In genomic region chr4:146637853-146638800, GRCh38 we compare ENCODE assay signal across 12 cellular contexts. TPM values are rescaled to one million over a fixed set of nuclear protein-coding genes. Genes with fewer than 3 reads are reported as not detected.
DNase-seq lines count a peak whose midpoint lies in the region; ATAC-seq and TF ChIP-seq lines count a peak whose summit lies in the region.
"Had no signal": no experiment of that assay in that cellular context is flagged by ENCODE, and none has a peak within 500 bp of the region (broad histone marks: within the 10 kb centered on the region; RNA-seq: fewer than 3 reads in every experiment).

No MANE protein-coding gene starts in this region.

- H3K27ac Mint-ChIP-seq in natural killer cell treated with Interleukin-12 subunit alpha and Interleukin-12 subunit beta and Interleukin-15 and Interleukin-18, amount 100 ng/mL, for 72 hours: no peak overlapping the region
- no peak overlapping the region for H3K27ac Mint-ChIP-seq in natural killer cell
- peak overlapping the region; percentile 81 for H3K27ac Mint-ChIP-seq in activated T-helper 1 cell treated with anti-CD3 and anti-CD28 coated beads, Interleukin-12 subunit alpha, Interleukin-12 subunit beta, Interleukin-2, Interleukin-4 antibody, amounts not matched to agents 30 ng/mL and 10 ng/mL and 1 ng/mL, durations not matched to agents 14 hours and 24 hours and 36 hours

- 3% methylated on average over 44 to 65 of the region's 66 CpGs for WGBS in tibial nerve, 2 donors

- no peaks in the 10 kb centered on the region for H3K9me3 Mint-ChIP-seq in natural killer cell treated with Interleukin-12 subunit alpha and Interleukin-12 subunit beta and Interleukin-15 and Interleukin-18, amount 100 ng/mL, for 72 hours
- H3K9me3 Mint-ChIP-seq in natural killer cell: peaks cover 2 to 5% of the 10 kb centered on the region in 2 donors
- H3K9me3 Mint-ChIP-seq in activated T-helper 1 cell treated with anti-CD3 and anti-CD28 coated beads, Interleukin-12 subunit alpha, Interleukin-12 subunit beta, Interleukin-2, Interleukin-4 antibody, amounts not matched to agents 30 ng/mL and 10 ng/mL and 1 ng/mL, durations not matched to agents 14 hours and 24 hours and 36 hours: no peaks in the 10 kb centered on the region

- no peak overlapping the region for H3K4me3 ChIP-seq in lower lobe of right lung
- H3K4me3 ChIP-seq in tibial nerve: peak overlapping the region in 2 of 4 donors; percentile 15 to 39

- no peaks in the 10 kb centered on the region for H3K9me3 ChIP-seq in lower lobe of right lung
- H3K9me3 ChIP-seq in tibial nerve: no peaks in the 10 kb centered on the region
- H3K9me3 ChIP-seq: esophagus squamous epithelium had no signal

- no peak for TF ChIP-seq POLR2A in tibial nerve (IDR thresholded peaks at IDR 0.05)

- H3K4me1 ChIP-seq in lower lobe of right lung: peaks cover 10% of the 10 kb centered on the region
- peaks cover 0 to 42% (median 11%) of the 10 kb centered on the region in 4 donors for H3K4me1 ChIP-seq in tibial nerve

- DNase-seq in natural killer cell treated with Interleukin-12 subunit alpha and Interleukin-12 subunit beta and Interleukin-15 and Interleukin-18, amount 100 ng/mL, for 72 hours (ENCODE audit: low spot score): no peak
- no peak for DNase-seq in natural killer cell
- no peak for DNase-seq in activated T-helper 1 cell treated with anti-CD3 and anti-CD28 coated beads, Interleukin-12 subunit alpha, Interleukin-12 subunit beta, Interleukin-2, Interleukin-4 antibody, amounts not matched to agents 30 ng/mL and 10 ng/mL and 1 ng/mL, durations not matched to agents 14 hours and 24 hours and 36 hours (ENCODE audit: low spot score)
- peak; percentile 36 for DNase-seq in lower lobe of right lung
- DNase-seq in SK-N-DZ (ENCODE audit: low spot score): no peak
- no peak for DNase-seq in H4 (ENCODE audit: low spot score)
- DNase-seq in tibial nerve (ENCODE audit: low spot score in 2 of 2): no peak
- DNase-seq: esophagus squamous epithelium, Karpas-422, SHP77 treated with DMSO at 0.1 percent for 48 hours had no signal

- TF ChIP-seq EP300 in tibial nerve (IDR thresholded peaks at IDR 0.05): no peak

- peak overlapping the region; percentile 47 for H3K4me3 Mint-ChIP-seq in natural killer cell treated with Interleukin-12 subunit alpha and Interleukin-12 subunit beta and Interleukin-15 and Interleukin-18, amount 100 ng/mL, for 72 hours
- H3K4me3 Mint-ChIP-seq in natural killer cell: no peak overlapping the region
- H3K4me3 Mint-ChIP-seq in activated T-helper 1 cell treated with anti-CD3 and anti-CD28 coated beads, Interleukin-12 subunit alpha, Interleukin-12 subunit beta, Interleukin-2, Interleukin-4 antibody, amounts not matched to agents 30 ng/mL and 10 ng/mL and 1 ng/mL, durations not matched to agents 14 hours and 24 hours and 36 hours: no peak overlapping the region

- peaks cover 10 to 12% of the 10 kb centered on the region in 2 donors for H3K4me1 Mint-ChIP-seq in natural killer cell treated with Interleukin-12 subunit alpha and Interleukin-12 subunit beta and Interleukin-15 and Interleukin-18, amount 100 ng/mL, for 72 hours (ENCODE audit: low read depth in 2 of 2)
- peaks cover 0 to 10% of the 10 kb centered on the region in 2 donors for H3K4me1 Mint-ChIP-seq in natural killer cell
- H3K4me1 Mint-ChIP-seq in activated T-helper 1 cell treated with anti-CD3 and anti-CD28 coated beads, Interleukin-12 subunit alpha, Interleukin-12 subunit beta, Interleukin-2, Interleukin-4 antibody, amounts not matched to agents 30 ng/mL and 10 ng/mL and 1 ng/mL, durations not matched to agents 14 hours and 24 hours and 36 hours (ENCODE audit: low read depth): no peaks in the 10 kb centered on the region

- intact Hi-C loops in natural killer cell (cut with micrococcal nuclease): no loop called here
- intact Hi-C loops in activated T-helper 1 cell treated with anti-CD3 and anti-CD28 coated beads, Interleukin-12 subunit alpha, Interleukin-12 subunit beta, Interleukin-2, Interleukin-4 antibody, amounts not matched to agents 30 ng/mL and 10 ng/mL and 1 ng/mL, durations not matched to agents 14 hours and 24 hours and 36 hours (cut with micrococcal nuclease): loop anchor here (2.0 to 5.0 kb wide), 2 partner anchors 17 to 116 kb away; partner anchors contain the start of gene SLC10A7
- intact Hi-C loops in lower lobe of right lung (cut with DNase I): no loop called here

- no peaks in the 10 kb centered on the region for H3K36me3 ChIP-seq in lower lobe of right lung
- no peaks in the 10 kb centered on the region for H3K36me3 ChIP-seq in tibial nerve
- H3K36me3 ChIP-seq: esophagus squamous epithelium had no signal

- TF ChIP-seq CTCF in natural killer cell (IDR thresholded peaks at IDR 0.05) (no peak), lower lobe of right lung (IDR thresholded peaks at IDR 0.05) (no peak), tibial nerve (IDR thresholded peaks at IDR 0.05) (no peak)

- H3K27me3 Mint-ChIP-seq in natural killer cell treated with Interleukin-12 subunit alpha and Interleukin-12 subunit beta and Interleukin-15 and Interleukin-18, amount 100 ng/mL, for 72 hours: peaks cover 54 to 88% of the 10 kb centered on the region in 2 donors
- H3K27me3 Mint-ChIP-seq in natural killer cell (ENCODE audit: low read depth in 2 of 2): peaks cover 66 to 86% of the 10 kb centered on the region in 2 donors
- peaks cover 74% of the 10 kb centered on the region for H3K27me3 Mint-ChIP-seq in activated T-helper 1 cell treated with anti-CD3 and anti-CD28 coated beads, Interleukin-12 subunit alpha, Interleukin-12 subunit beta, Interleukin-2, Interleukin-4 antibody, amounts not matched to agents 30 ng/mL and 10 ng/mL and 1 ng/mL, durations not matched to agents 14 hours and 24 hours and 36 hours (ENCODE audit: insufficient read depth)

- no peak for ATAC-seq in natural killer cell treated with Interleukin-12 subunit alpha and Interleukin-12 subunit beta and Interleukin-15 and Interleukin-18, amount 100 ng/mL, for 72 hours
- ATAC-seq in natural killer cell (no peak), lower lobe of right lung (no peak), HG02938 (IDR thresholded peaks at IDR 0.05; ENCODE audit: unreplicated experiment) (no peak)

- peaks cover 6% of the 10 kb centered on the region for H3K36me3 Mint-ChIP-seq in natural killer cell treated with Interleukin-12 subunit alpha and Interleukin-12 subunit beta and Interleukin-15 and Interleukin-18, amount 100 ng/mL, for 72 hours
- peaks cover 23% of the 10 kb centered on the region for H3K36me3 Mint-ChIP-seq in natural killer cell
- H3K36me3 Mint-ChIP-seq in activated T-helper 1 cell treated with anti-CD3 and anti-CD28 coated beads, Interleukin-12 subunit alpha, Interleukin-12 subunit beta, Interleukin-2, Interleukin-4 antibody, amounts not matched to agents 30 ng/mL and 10 ng/mL and 1 ng/mL, durations not matched to agents 14 hours and 24 hours and 36 hours (ENCODE audit: low read depth): peaks cover 2% of the 10 kb centered on the region

- H3K27me3 ChIP-seq in lower lobe of right lung (ENCODE audit: low read depth) (peaks cover 92% of the 10 kb centered on the region), tibial nerve (peaks cover 0 to 100% of the 10 kb centered on the region in 2 donors)

- H3K27ac ChIP-seq in lower lobe of right lung (no peak overlapping the region), tibial nerve (no peak overlapping the region)
- H3K27ac ChIP-seq: esophagus squamous epithelium had no signal

RNA-seq across cellular contexts. Expression of gene POU4F2, which starts 0.6 kb away (rescaled TPM):
- not detected for total RNA-seq in natural killer cell treated with Interleukin-12 subunit alpha and Interleukin-12 subunit beta and Interleukin-15 and Interleukin-18, amount 100 ng/mL, for 72 hours
- total RNA-seq in natural killer cell (not detected), lower lobe of right lung (not detected), tibial nerve (not detected)
- total RNA-seq in activated T-helper 1 cell treated with anti-CD3 and anti-CD28 coated beads, Interleukin-12 subunit alpha, Interleukin-12 subunit beta, Interleukin-2, Interleukin-4 antibody, amounts not matched to agents 30 ng/mL and 10 ng/mL and 1 ng/mL, durations not matched to agents 14 hours and 24 hours and 36 hours: not detected in 2 replicates
- polyA plus RNA-seq in SK-N-DZ (2014; cell fraction: cytosol; rRNA removed): not detected in 2 replicates
- polyA plus RNA-seq in SK-N-DZ (2014; cell fraction: nucleus; rRNA removed): not detected in 2 replicates
- not detected in 2 replicates for total RNA-seq in H4 (2014; rRNA removed; shearing (Covaris generic))
- total RNA-seq: Daoy, esophagus squamous epithelium had no signal
